ENCODE assay signal across 8 cellular contexts in the genomic region with DNA sequence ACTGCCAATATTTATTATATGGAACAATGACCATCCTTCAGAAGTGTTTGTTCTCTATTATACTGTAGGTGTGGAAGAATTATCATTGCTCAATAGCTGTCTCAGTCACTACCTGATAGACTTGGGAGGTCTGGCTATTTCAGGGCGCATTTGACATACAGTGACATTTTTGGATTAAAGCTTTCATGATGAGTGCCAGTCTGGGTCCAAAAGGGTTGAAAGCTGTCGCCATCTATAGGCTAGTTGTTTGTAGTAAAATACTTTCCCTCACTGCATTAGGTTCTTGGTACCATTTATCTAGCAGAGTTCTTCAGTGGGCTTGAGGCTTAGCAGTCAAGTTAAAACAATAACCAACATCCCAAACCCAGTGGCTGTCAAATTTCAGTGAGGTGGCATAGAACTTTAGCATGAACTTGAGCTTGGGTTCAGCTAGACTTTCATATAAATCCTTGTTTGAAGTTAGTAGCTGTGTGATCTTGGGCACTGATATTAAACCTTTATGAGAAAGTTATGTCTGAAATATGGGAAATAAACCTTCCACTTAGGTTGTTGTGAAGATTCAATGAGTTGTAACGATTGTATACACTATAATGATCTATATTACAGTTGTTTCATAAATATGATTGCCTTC.
DNase-seq lines count a peak whose midpoint lies in the region; ATAC-seq and TF ChIP-seq lines count a peak whose summit lies in the region.

No MANE protein-coding gene starts in this region.

- no peak overlapping the region for H3K4me2 ChIP-seq in SU-DHL-6 (ENCODE audit: low read depth, low read length, poor library complexity, severe bottlenecking)

- H3K27ac ChIP-seq in SU-DHL-6 (ENCODE audit: low read depth, low read length) (no peak overlapping the region), stomach (no peak overlapping the region)

- H2AFZ ChIP-seq in SU-DHL-6 (ENCODE audit: low read depth, low read length, severe bottlenecking) = no peak overlapping the region

- H3K4me3 ChIP-seq in SU-DHL-6 (ENCODE audit: insufficient read depth, low read length, poor library complexity, severe bottlenecking) (no peak overlapping the region), stomach (no peak overlapping the region)

- TF ChIP-seq EP300 in stomach (IDR thresholded peaks at IDR 0.05) = no peak

- no peak overlapping the region for H3K4me3 Mint-ChIP-seq in activated naive CD4-positive, alpha-beta T cell treated with anti-CD3 and anti-CD28 coated beads, Interleukin-2, amount 10 ng/mL, durations not matched to agents 7 days and 5 days

- H3K27me3 ChIP-seq in SU-DHL-6 (ENCODE audit: low read length) = no peaks in the 10 kb centered on the region
- no peaks in the 10 kb centered on the region for H3K27me3 ChIP-seq in stomach

- H3K36me3 ChIP-seq in SU-DHL-6 (ENCODE audit: low read length) (no peaks in the 10 kb centered on the region), stomach (no peaks in the 10 kb centered on the region)

- peak; percentile 49 for DNase-seq in activated naive CD4-positive, alpha-beta T cell treated with anti-CD3 and anti-CD28 coated beads, Interleukin-2, amount 10 ng/mL, durations not matched to agents 7 days and 5 days
- DNase-seq in activated naive CD4-positive, alpha-beta T cell treated with Interleukin-2 at 50 U/mL for 16 hours = no peak
- DNase-seq in left ventricle myocardium superior = no peak
- no peak for DNase-seq in stomach
- DNase-seq in A172 (ENCODE audit: low spot score) = no peak

- H3K4me1 ChIP-seq in stomach = peaks cover 0 to 12% (median 8%) of the 10 kb centered on the region in 4 donors

- peaks cover 38% of the 10 kb centered on the region for H3K27me3 Mint-ChIP-seq in activated naive CD4-positive, alpha-beta T cell treated with anti-CD3 and anti-CD28 coated beads, Interleukin-2, amount 10 ng/mL, durations not matched to agents 7 days and 5 days

- intact Hi-C loops in left ventricle myocardium superior (cut with micrococcal nuclease) = no loop called here
- intact Hi-C loops in stomach (cut with DNase I; ENCODE audit: low total_unique reads) = no loop called here

- 35 to 49% (median 41%) methylated on average over 3 of the region's 3 CpGs for WGBS in stomach, 5 donors

- peak; percentile 85 for ATAC-seq in HG02938 (IDR thresholded peaks at IDR 0.05; ENCODE audit: unreplicated experiment)
- ATAC-seq in left ventricle myocardium superior = peak; percentile 82
- no peak for ATAC-seq in GM21619 (IDR thresholded peaks at IDR 0.05; ENCODE audit: unreplicated experiment)

- H3K9ac ChIP-seq in SU-DHL-6 (ENCODE audit: low read length) = no peak overlapping the region

- H3K9me3 ChIP-seq in SU-DHL-6 (ENCODE audit: insufficient read depth, low read length) (no peaks in the 10 kb centered on the region), stomach (peaks cover 0 to 10% (median 5%) of the 10 kb centered on the region in 4 donors)

- peaks cover 5% of the 10 kb centered on the region for H3K9me3 Mint-ChIP-seq in activated naive CD4-positive, alpha-beta T cell treated with anti-CD3 and anti-CD28 coated beads, Interleukin-2, amount 10 ng/mL, durations not matched to agents 7 days and 5 days

- peak; percentile 56 for TF ChIP-seq CTCF in SU-DHL-6 (IDR thresholded peaks at IDR 0.05; ENCODE audit: insufficient read depth, low read length, poor library complexity, severe bottlenecking)
- peak in 3 of 7 experiments; percentile 11 to 26 (median 20) for TF ChIP-seq CTCF in stomach (IDR thresholded peaks at IDR 0.05)

- H4K20me1 ChIP-seq in SU-DHL-6 (ENCODE audit: low read depth, low read length) = no peaks in the 10 kb centered on the region

- TF ChIP-seq POLR2A in stomach (IDR thresholded peaks at IDR 0.05) = no peak

- CTCF ChIA-PET in activated naive CD4-positive, alpha-beta T cell treated with anti-CD3 and anti-CD28 coated beads, Interleukin-2, amount 10 ng/mL, durations not matched to agents 7 days and 5 days (lab: Charles Lee) = interaction anchor here (0.7 to 3.2 kb wide), 28 partner anchors 9 to 307 kb away, joined by 3 to 30 read pairs (median 4); partner anchors contain the start of gene CDKN2B

- H3K9me2 ChIP-seq in SU-DHL-6 (replicated peaks; ENCODE audit: insufficient read depth, low read length) = no peaks in the 10 kb centered on the region

- no peaks in the 10 kb centered on the region for H3F3A ChIP-seq in SU-DHL-6 (ENCODE audit: insufficient read depth)

- no peak overlapping the region for H3K27ac Mint-ChIP-seq in activated naive CD4-positive, alpha-beta T cell treated with anti-CD3 and anti-CD28 coated beads, Interleukin-2, amount 10 ng/mL, durations not matched to agents 7 days and 5 days

- H3K36me3 Mint-ChIP-seq in activated naive CD4-positive, alpha-beta T cell treated with anti-CD3 and anti-CD28 coated beads, Interleukin-2, amount 10 ng/mL, durations not matched to agents 7 days and 5 days = peaks cover 19% of the 10 kb centered on the region

- H3K4me1 Mint-ChIP-seq in activated naive CD4-positive, alpha-beta T cell treated with anti-CD3 and anti-CD28 coated beads, Interleukin-2, amount 10 ng/mL, durations not matched to agents 7 days and 5 days = peaks cover 35% of the 10 kb centered on the region

- H3K79me2 ChIP-seq in SU-DHL-6 (ENCODE audit: insufficient read depth, low read length) = no peaks in the 10 kb centered on the region
